Comparison of ENCODE assay signal across 16 cellular contexts in the genomic region with DNA sequence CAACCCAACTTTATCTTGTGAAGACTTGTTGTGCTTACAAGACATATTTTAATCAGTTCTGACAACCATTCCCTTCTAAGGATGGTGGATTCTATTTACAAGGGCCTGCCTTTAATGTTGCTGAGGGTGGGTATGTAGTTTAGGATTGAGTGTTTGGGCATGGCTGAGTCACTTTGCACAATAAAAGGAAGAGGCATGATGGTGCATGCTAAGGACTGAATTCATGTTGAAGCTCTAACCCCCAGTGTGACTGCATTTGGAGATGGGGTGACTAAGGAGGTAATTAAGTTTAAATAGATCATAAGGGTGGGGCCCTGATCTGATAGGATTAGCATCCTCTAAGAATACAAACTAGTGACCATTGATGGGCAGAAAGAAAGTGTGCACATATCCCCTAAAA.
"Had no signal": no experiment of that assay in that cellular context is flagged by ENCODE, and none has a peak within 500 bp of the region (broad histone marks: within the 10 kb centered on the region; RNA-seq: fewer than 3 reads in every experiment).

No MANE protein-coding gene starts in this region.

- H3K9me3 ChIP-seq: SK-N-SH had no signal

- ATAC-seq: Panc1 had no signal

- DNase-seq: KBM-7, MV-4-11, NCI-H1048, NCI-H1105, NCI-H1417, NCI-H1436 treated with DMSO at 0.1 percent for 48 hours, NCI-H1694, NCI-H187 treated with DMSO at 0.1 percent for 48 hours, NCI-H2029 treated with DMSO at 0.1 percent for 48 hours, NCI-H2227 treated with DMSO at 0.1 percent for 48 hours, NCI-H524, NCI-H526 treated with DMSO at 0.1 percent for 48 hours, NCI-H748 treated with DMSO at 0.1 percent for 48 hours, SHP77, SK-N-SH had no signal
